ENCODE assay signal across 21 cellular contexts in the genomic region with DNA sequence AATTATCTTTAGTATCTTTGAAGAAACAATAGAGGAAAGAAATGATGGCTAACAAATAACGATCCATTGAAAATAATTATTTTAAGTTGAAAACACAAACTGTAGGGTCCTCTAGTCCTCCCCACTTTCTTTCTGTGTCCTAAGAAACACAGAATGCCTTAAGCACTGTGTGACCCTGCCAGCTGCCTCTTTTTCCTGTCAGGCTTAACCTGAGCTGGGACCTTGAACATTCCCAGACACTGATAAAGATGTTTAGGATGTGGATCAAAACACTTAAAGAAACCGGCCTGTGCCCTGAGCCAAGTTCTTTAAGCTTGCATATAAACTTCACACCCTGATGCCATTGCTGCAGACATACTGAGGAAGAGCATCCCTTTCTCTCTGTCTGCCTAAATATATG.
A peak's percentile ranks its signal among the peaks of the same experiment; 100 is the strongest.
DNase-seq lines count a peak whose midpoint lies in the region; ATAC-seq, FAIRE-seq and TF ChIP-seq lines count a peak whose summit lies in the region.
"Had no signal": no experiment of that assay in that cellular context is flagged by ENCODE, and none has a peak within 500 bp of the region (broad histone marks: within the 10 kb centered on the region; RNA-seq: fewer than 3 reads in every experiment).

No MANE protein-coding gene starts in this region.

- POLR2A ChIA-PET in SK-N-SH (lab: Yijun Ruan, JAX): no interaction called here
- POLR2A ChIA-PET in endothelial cell of umbilical vein (lab: Charles Lee): no interaction called here

- H3K4ac ChIP-seq in mesendoderm (ENCODE audit: low read depth, low read length): no peak overlapping the region

- BruUV-seq in endothelial cell of umbilical vein (replicated peaks; lab: Mats Ljungman, UMichigan): no TSS peak

- no peak for FAIRE-seq in endothelial cell of umbilical vein (lab: Jason Lieb, UNC)
- FAIRE-seq: G401.6, GM12891 had no signal

- H2BK15ac ChIP-seq in mesendoderm (replicated peaks; ENCODE audit: low read depth): no peak overlapping the region

- intact Hi-C loops in endothelial cell of umbilical vein (cut with micrococcal nuclease): no loop called here

- H3K27me3 ChIP-seq in SK-N-SH (ENCODE audit: insufficient read depth): no peaks in the 10 kb centered on the region
- H3K27me3 ChIP-seq in endothelial cell of umbilical vein (ENCODE audit: control insufficient read depth in 2 of 2, insufficient read depth in 2 of 2, low read length in 2 of 2): no peaks in the 10 kb centered on the region
- H3K27me3 ChIP-seq in mesendoderm (ENCODE audit: insufficient read depth, low read length, poor library complexity): no peaks in the 10 kb centered on the region
- no peaks in the 10 kb centered on the region for H3K27me3 ChIP-seq in foreskin keratinocyte
- H3K27me3 ChIP-seq: BLaER1 treated with 17β-estradiol and CSF1 and Interleukin-3, amounts not matched to agents 10 nM and 100 nM had no signal

- peaks cover 0 to under 1% of the 10 kb centered on the region in 2 donors for H3K9me3 Mint-ChIP-seq in stimulated activated naive B cell treated with anti-CD40 and anti-IgM and Interleukin-4, amounts not matched to agents 10 μg/mL and 1 μg/mL and 100 μg/mL, for 72 hours

- 3% methylated on average over 2 of the region's 2 CpGs for WGBS in SK-N-SH (ENCODE audit: low lambda C conversion rate)
- no CpG with 5 or more reads among the region's 2 CpGs for WGBS in mesendoderm (ENCODE audit: extremely low coverage, insufficient coverage, low lambda C conversion rate)

- H3K79me2 ChIP-seq in SK-N-SH (ENCODE audit: insufficient read depth) (no peaks in the 10 kb centered on the region), endothelial cell of umbilical vein (ENCODE audit: control insufficient read depth, insufficient read depth, low read length) (no peaks in the 10 kb centered on the region), mesendoderm (ENCODE audit: control insufficient read depth, insufficient read depth, low read length) (no peaks in the 10 kb centered on the region)

- no peak overlapping the region for H3K4me3 Mint-ChIP-seq in stimulated activated naive B cell treated with anti-CD40 and anti-IgM and Interleukin-4, amounts not matched to agents 10 μg/mL and 1 μg/mL and 100 μg/mL, for 72 hours
- H3K4me3 Mint-ChIP-seq: B cell; CD8-positive, alpha-beta T cell had no signal

- dilution Hi-C loops in endothelial cell of umbilical vein (cut with MboI; ENCODE audit: extremely low pct_ligation_motif_present, low sequenced_read_pairs): no loop called here

- H3K9ac ChIP-seq in SK-N-SH: no peak overlapping the region
- no peak overlapping the region for H3K9ac ChIP-seq in endothelial cell of umbilical vein (replicated peaks; ENCODE audit: extremely low read depth, insufficient read depth, low read length)
- no peak overlapping the region for H3K9ac ChIP-seq in mesendoderm (ENCODE audit: low read length)
- H3K9ac ChIP-seq: BLaER1 treated with 17β-estradiol and CSF1 and Interleukin-3, amounts not matched to agents 10 nM and 100 nM; GM23248 had no signal

- H4K20me1 ChIP-seq in SK-N-SH (ENCODE audit: insufficient read depth) (no peaks in the 10 kb centered on the region), endothelial cell of umbilical vein (replicated peaks; ENCODE audit: control insufficient read depth, extremely low read depth, insufficient read depth, low read length) (no peaks in the 10 kb centered on the region)
- H4K20me1 ChIP-seq: BLaER1 treated with 17β-estradiol and CSF1 and Interleukin-3, amounts not matched to agents 10 nM and 100 nM had no signal

- TF ChIP-seq RAD21 in SK-N-SH (IDR thresholded peaks at IDR 0.05; ENCODE audit: low read length): no peak

- 0 out of 2 replicates have a peak, but pooled peaks cover 5% of the 10 kb centered on the region for H3K9me3 ChIP-seq in SK-N-SH
- H3K9me3 ChIP-seq in endothelial cell of umbilical vein (replicated peaks; ENCODE audit: control insufficient read depth, insufficient read depth, low read length): no peaks in the 10 kb centered on the region

- no peak for TF ChIP-seq EP300 in SK-N-SH (IDR thresholded peaks at IDR 0.05; ENCODE audit: borderline replicate concordance in 1 of 2, low read depth in 1 of 2, low read length in 1 of 2)

- CTCF ChIA-PET in SK-N-SH (lab: Yijun Ruan, JAX): no interaction called here
- CTCF ChIA-PET in endothelial cell of umbilical vein (lab: Charles Lee): interaction anchor here (1.3 kb wide), 1 partner anchor 33 kb away, joined by 3 read pairs; no protein-coding TSS in a partner anchor

- H3K4me3 ChIP-seq in SK-N-SH (ENCODE audit: low read depth in 2 of 2, low read length in 1 of 2): no peak overlapping the region
- H3K4me3 ChIP-seq in endothelial cell of umbilical vein (replicated peaks in 1 of 3; ENCODE audit: insufficient read depth in 1 of 3, low read depth in 1 of 3, low read length in 3 of 3): no peak overlapping the region
- H3K4me3 ChIP-seq in mesendoderm (ENCODE audit: low read length): no peak overlapping the region
- H3K4me3 ChIP-seq: BLaER1 treated with 17β-estradiol and CSF1 and Interleukin-3, amounts not matched to agents 10 nM and 100 nM; GM23248 had no signal

- peaks cover 3% of the 10 kb centered on the region for H3F3A ChIP-seq in SK-N-SH (replicated peaks; ENCODE audit: insufficient read depth)

- H3K36me3 ChIP-seq in SK-N-SH (replicated peaks in 1 of 2; ENCODE audit: control insufficient read depth in 1 of 2, insufficient read depth in 2 of 2, low read length in 1 of 2): no peaks in the 10 kb centered on the region
- H3K36me3 ChIP-seq in endothelial cell of umbilical vein (ENCODE audit: control insufficient read depth in 2 of 2, extremely low read depth in 1 of 2, insufficient read depth in 2 of 2, low read length in 2 of 2): no peaks in the 10 kb centered on the region
- no peaks in the 10 kb centered on the region for H3K36me3 ChIP-seq in mesendoderm (ENCODE audit: control insufficient read depth, insufficient read depth, low read length)
- H3K36me3 ChIP-seq: BLaER1 treated with 17β-estradiol and CSF1 and Interleukin-3, amounts not matched to agents 10 nM and 100 nM had no signal

- no peak overlapping the region for H3K27ac ChIP-seq in SK-N-SH (ENCODE audit: low read depth in 2 of 2, low read length in 1 of 2)
- H3K27ac ChIP-seq in endothelial cell of umbilical vein (ENCODE audit: insufficient read depth, low read depth, low read length): no peak overlapping the region
- no peak overlapping the region for H3K27ac ChIP-seq in mesendoderm (ENCODE audit: low read depth, low read length)
- H3K27ac ChIP-seq in foreskin keratinocyte: no peak overlapping the region
- H3K27ac ChIP-seq: BLaER1 treated with 17β-estradiol and CSF1 and Interleukin-3, amounts not matched to agents 10 nM and 100 nM; GM23248; HL-60 had no signal

- no peaks in the 10 kb centered on the region for H3K9me2 ChIP-seq in SK-N-SH

- H3K27me3 Mint-ChIP-seq in stimulated activated naive B cell treated with anti-CD40 and anti-IgM and Interleukin-4, amounts not matched to agents 10 μg/mL and 1 μg/mL and 100 μg/mL, for 72 hours: no peaks in the 10 kb centered on the region
- H3K27me3 Mint-ChIP-seq: B cell had no signal

- H2BK5ac ChIP-seq in mesendoderm (ENCODE audit: low read length): no peak overlapping the region

- H3K4me1 ChIP-seq in SK-N-SH (ENCODE audit: control insufficient read depth in 1 of 2, insufficient read depth in 2 of 2, low read depth in 1 of 2, low read length in 1 of 2): no peaks in the 10 kb centered on the region
- H3K4me1 ChIP-seq in endothelial cell of umbilical vein (ENCODE audit: control insufficient read depth, extremely low read depth, insufficient read depth, low read length): no peaks in the 10 kb centered on the region
- H3K4me1 ChIP-seq in mesendoderm (ENCODE audit: control insufficient read depth, low read depth, low read length): no peaks in the 10 kb centered on the region
- H3K4me1 ChIP-seq in foreskin keratinocyte: no peaks in the 10 kb centered on the region
- H3K4me1 ChIP-seq: BLaER1 treated with 17β-estradiol and CSF1 and Interleukin-3, amounts not matched to agents 10 nM and 100 nM had no signal

- TF ChIP-seq CTCF in SK-N-SH (IDR thresholded peaks at IDR 0.05): no peak
- TF ChIP-seq CTCF in endothelial cell of umbilical vein (IDR thresholded peaks at IDR 0.05; ENCODE audit: extremely low read depth in 1 of 2, insufficient read depth in 1 of 2, low read depth in 1 of 2, low read length in 2 of 2): no peak
- no peak for TF ChIP-seq CTCF in omental fat pad (IDR thresholded peaks at IDR 0.05)
- TF ChIP-seq CTCF in foreskin keratinocyte (conservative IDR thresholded peaks at IDR 0.05): no peak

- H3K56ac ChIP-seq in mesendoderm (ENCODE audit: low read length): no peak overlapping the region

- TF ChIP-seq POLR2A in endothelial cell of umbilical vein (IDR thresholded peaks at IDR 0.05; ENCODE audit: low read depth, low read length): no peak

- H3K4me2 ChIP-seq in SK-N-SH (peak overlapping the region; percentile 4; the same call in 1 of the 2 replicates), endothelial cell of umbilical vein (ENCODE audit: insufficient read depth, low read length) (no peak overlapping the region), mesendoderm (ENCODE audit: low read length) (no peak overlapping the region)
- H3K4me2 ChIP-seq: BLaER1 treated with 17β-estradiol and CSF1 and Interleukin-3, amounts not matched to agents 10 nM and 100 nM had no signal

- H3K36me3 Mint-ChIP-seq in stimulated activated naive B cell treated with anti-CD40 and anti-IgM and Interleukin-4, amounts not matched to agents 10 μg/mL and 1 μg/mL and 100 μg/mL, for 72 hours: no peaks in the 10 kb centered on the region
- H3K36me3 Mint-ChIP-seq: CD8-positive, alpha-beta T cell had no signal

- ATAC-seq in omental fat pad (ENCODE audit: low FRiP score): no peak
- no peak for ATAC-seq in foreskin keratinocyte
- ATAC-seq in stimulated activated naive B cell treated with anti-CD40 and anti-IgM and Interleukin-4, amounts not matched to agents 10 μg/mL and 1 μg/mL and 100 μg/mL, for 72 hours (replicated peaks): no peak
- ATAC-seq: CD8-positive, alpha-beta T cell had no signal

- H4K5ac ChIP-seq in mesendoderm (ENCODE audit: low read length): no peak overlapping the region

- no peak overlapping the region for H3K27ac Mint-ChIP-seq in stimulated activated naive B cell treated with anti-CD40 and anti-IgM and Interleukin-4, amounts not matched to agents 10 μg/mL and 1 μg/mL and 100 μg/mL, for 72 hours
- H3K27ac Mint-ChIP-seq: B cell; CD8-positive, alpha-beta T cell had no signal

- H3K18ac ChIP-seq in mesendoderm (ENCODE audit: low read length): no peak overlapping the region

- no peaks in the 10 kb centered on the region for H3K9me1 ChIP-seq in endothelial cell of umbilical vein (replicated peaks; ENCODE audit: control insufficient read depth, extremely low read depth, insufficient read depth, low read length)

- DNase-seq in SK-N-SH (no peak), endothelial cell of umbilical vein (ENCODE audit: low read depth, low spot score) (peak; percentile 11), mesendoderm (peak; percentile 37), retina (peak; percentile 6), T-helper 2 cell (no peak), omental fat pad (ENCODE audit: low spot score) (no peak), foreskin keratinocyte (no peak)
- DNase-seq in stimulated activated naive B cell treated with anti-CD40 and anti-IgM and Interleukin-4, amounts not matched to agents 10 μg/mL and 1 μg/mL and 100 μg/mL, for 72 hours: no peak
- DNase-seq: CD8-positive, alpha-beta T cell; DMS 273 treated with DMSO at 0.1 percent for 48 hours; DMS53; DND-41; EL; GM23248; HCEC 1CT; IMR-90 had no signal

- H2AK5ac ChIP-seq in mesendoderm (ENCODE audit: low read length): no peak overlapping the region

- H4K8ac ChIP-seq in mesendoderm (ENCODE audit: low read depth, low read length): no peak overlapping the region

- no peak overlapping the region for H2BK120ac ChIP-seq in mesendoderm (ENCODE audit: low read depth, low read length)

- H3K4me1 Mint-ChIP-seq in stimulated activated naive B cell treated with anti-CD40 and anti-IgM and Interleukin-4, amounts not matched to agents 10 μg/mL and 1 μg/mL and 100 μg/mL, for 72 hours: no peaks in the 10 kb centered on the region
- H3K4me1 Mint-ChIP-seq: B cell had no signal

- no peaks in the 10 kb centered on the region for H3K79me1 ChIP-seq in mesendoderm (ENCODE audit: low read length)

- no peak overlapping the region for H3K23ac ChIP-seq in mesendoderm (ENCODE audit: low read length)

- peak overlapping the region; percentile 56 for H2AFZ ChIP-seq in SK-N-SH (ENCODE audit: low read depth)
- no peak overlapping the region for H2AFZ ChIP-seq in endothelial cell of umbilical vein (ENCODE audit: low read depth, low read length)
- H2AFZ ChIP-seq: GM23248 had no signal

Comparison
In these comparisons a context has a peak if more than half of its experiments do, and no peak if none do; other contexts are left out.
1. DNase-seq: peak in endothelial cell of umbilical vein (single experiment), mesendoderm (single experiment) and retina (single experiment); none in SK-N-SH (single experiment), T-helper 2 cell (0 of 5), omental fat pad (single experiment), foreskin keratinocyte (0 of 2) and stimulated activated naive B cell treated with anti-CD40 and anti-IgM and Interleukin-4, amounts not matched to agents 10 μg/mL and 1 μg/mL and 100 μg/mL, for 72 hours (single experiment).